In the genomic region with DNA sequence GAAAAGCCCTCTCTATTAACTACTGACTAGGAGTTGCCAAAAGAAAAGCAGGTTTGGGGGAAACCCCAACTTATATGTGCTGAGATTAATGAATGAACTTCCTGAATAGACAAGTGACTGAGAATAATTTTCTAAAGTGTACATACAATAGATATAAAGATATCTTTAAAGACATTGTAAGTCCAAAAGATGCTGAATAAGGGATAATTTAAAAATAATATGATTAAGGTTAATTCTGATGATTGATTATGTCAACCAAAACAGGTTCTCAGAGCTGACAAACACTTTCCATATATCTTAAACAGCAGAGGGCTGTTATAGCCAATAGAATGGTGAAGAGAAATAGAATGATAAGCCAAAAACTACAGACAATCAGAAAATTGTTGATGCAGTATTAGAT, we compare ENCODE assay signal across 9 cellular contexts.
"Had no signal": no experiment of that assay in that cellular context is flagged by ENCODE, and none has a peak within 500 bp of the region (broad histone marks: within the 10 kb centered on the region; RNA-seq: fewer than 3 reads in every experiment).

No MANE protein-coding gene starts in this region.

- H2AFZ ChIP-seq: GM23248 had no signal

- H3K9me3 ChIP-seq: HAP-1 had no signal

- H3K27me3 Mint-ChIP-seq: IgD-negative memory B cell had no signal

- DNase-seq: GM23248, GOT3, H7, HFFc6, KG1 had no signal

- H3K4me1 ChIP-seq: HAP-1 had no signal

- H3K9ac ChIP-seq: GM23248 had no signal

- H3K27ac ChIP-seq: GM23248, HL-60 had no signal

- H3K27ac Mint-ChIP-seq: HFFc6, IgD-negative memory B cell had no signal

- H3K36me3 ChIP-seq: HAP-1 had no signal

- ATAC-seq: HCT116 had no signal

- H3K4me1 Mint-ChIP-seq: IgD-negative memory B cell had no signal

- H3K4me3 Mint-ChIP-seq: HFFc6, IgD-negative memory B cell had no signal

- H3K36me3 Mint-ChIP-seq: IgD-negative memory B cell had no signal

- H3K9me3 Mint-ChIP-seq: HFFc6 had no signal

- H3K4me3 ChIP-seq: GM23248, HAP-1 had no signal
